10 cellular contexts compared by ENCODE assay signal in genomic region chr11:82557274-82557673, GRCh38.
DNase-seq lines count a peak whose midpoint lies in the region; ATAC-seq, FAIRE-seq and TF ChIP-seq lines count a peak whose summit lies in the region.
"Had no signal": no experiment of that assay in that cellular context is flagged by ENCODE, and none has a peak within 500 bp of the region (broad histone marks: within the 10 kb centered on the region; RNA-seq: fewer than 3 reads in every experiment).

No MANE protein-coding gene starts in this region.

- peak; percentile 100 for ATAC-seq in GM21423 (IDR thresholded peaks at IDR 0.05; ENCODE audit: unreplicated experiment)
- ATAC-seq in HG03342 (IDR thresholded peaks at IDR 0.05; ENCODE audit: unreplicated experiment), result peak; percentile 99

- H3K36me3 Mint-ChIP-seq in progenitor cell of endocrine pancreas (ENCODE audit: insufficient read depth), result no peaks in the 10 kb centered on the region
- H3K36me3 Mint-ChIP-seq: brain had no signal

- no peaks in the 10 kb centered on the region for H3K4me1 Mint-ChIP-seq in progenitor cell of endocrine pancreas (ENCODE audit: low read depth)

- H3K4me3 ChIP-seq in H7 (ENCODE audit: insufficient read depth, low read depth, low read length), result no peak overlapping the region
- H3K4me3 ChIP-seq: suprapubic skin had no signal

- no peak for TF ChIP-seq CTCF in progenitor cell of endocrine pancreas (IDR thresholded peaks at IDR 0.05; ENCODE audit: unreplicated experiment)

- intact Hi-C loops in head of caudate nucleus (cut with DNase I), result no loop called here

- FAIRE-seq in GM18507 (lab: Jason Lieb, UNC), result peak; percentile 55

- H3K36me3 ChIP-seq in H7 (replicated peaks; ENCODE audit: control insufficient read depth, insufficient read depth, low read length), result no peaks in the 10 kb centered on the region
- H3K36me3 ChIP-seq: suprapubic skin had no signal

- H3K4me3 Mint-ChIP-seq in progenitor cell of endocrine pancreas (ENCODE audit: low read depth), result no peak overlapping the region
- H3K4me3 Mint-ChIP-seq: brain had no signal

- H3K27me3 Mint-ChIP-seq in progenitor cell of endocrine pancreas, result peaks cover 6% of the 10 kb centered on the region
- H3K27me3 Mint-ChIP-seq: brain had no signal

- H3K27me3 ChIP-seq in H7 (ENCODE audit: control insufficient read depth, insufficient read depth, low read length), result no peaks in the 10 kb centered on the region
- H3K27me3 ChIP-seq: suprapubic skin had no signal

- DNase-seq in GM18507 (ENCODE audit: extremely low spot score, insufficient read length, low read depth) (peak; percentile 2), head of caudate nucleus (peak in 26 of 42 donors; percentile 7 to 58 (median 23)), progenitor cell of endocrine pancreas (ENCODE audit: low spot score, unreplicated experiment) (no peak), COR-L47 (lab: John Stamatoyannopoulos, UW) (no peak), H7 (no peak), foreskin melanocyte (no peak)

- no peaks in the 10 kb centered on the region for H3K9me3 Mint-ChIP-seq in progenitor cell of endocrine pancreas (ENCODE audit: low read depth)
- H3K9me3 Mint-ChIP-seq: brain had no signal

- no peak overlapping the region for H3K27ac Mint-ChIP-seq in progenitor cell of endocrine pancreas
- H3K27ac Mint-ChIP-seq: brain had no signal

Comparison
In these comparisons a context has a peak if more than half of its experiments do, and no peak if none do; other contexts are left out.
1. DNase-seq: peak in GM18507 (single experiment) and head of caudate nucleus (26 of 42); none in progenitor cell of endocrine pancreas (single experiment), COR-L47 (single experiment), H7 (single experiment) and foreskin melanocyte (single experiment).